In genomic region chr20:61704661-61705060, GRCh38 we compare ENCODE assay signal across 22 cellular contexts.
"Had no signal": no experiment of that assay in that cellular context is flagged by ENCODE, and none has a peak within 500 bp of the region (broad histone marks: within the 10 kb centered on the region; RNA-seq: fewer than 3 reads in every experiment).

No MANE protein-coding gene starts in this region.

- H3K27me3 ChIP-seq: pancreas, uterus had no signal

- H3K4me3 ChIP-seq: left lung, lower lobe of right lung, pancreas, prostate gland, smooth muscle cell, suprapubic skin, thoracic aorta, tibial artery, uterus had no signal

- H3K36me3 ChIP-seq: left lung, lower lobe of right lung, pancreas, prostate gland, suprapubic skin, thoracic aorta, tibial artery, uterus had no signal

- H3K9me3 ChIP-seq: lower lobe of right lung, pancreas, prostate gland, suprapubic skin, thoracic aorta, tibial artery, uterus had no signal

- DNase-seq: hippocampal formation; left colon; left lung; lower lobe of right lung; mammary epithelial cell; mesenchymal stem cell; naive thymus-derived CD4-positive, alpha-beta T cell; nucleus accumbens; retina; stimulated activated CD4-positive, alpha-beta T cell treated with anti-CD3 and anti-CD28 coated beads, Interleukin-12 subunit alpha, Interleukin-12 subunit beta, amount 100 ng/mL, for 4 hours; stimulated activated CD4-positive, alpha-beta T cell treated with anti-CD3 and anti-CD28 coated beads, Interleukin-15, amount 100 ng/mL, for 24 hours; stimulated activated CD4-positive, alpha-beta T cell treated with anti-CD3 and anti-CD28 coated beads, Interleukin-2, amount 100 ng/mL, for 24 hours; stimulated activated CD4-positive, alpha-beta T cell treated with anti-CD3 and anti-CD28 coated beads, Interleukin-4, amount 100 ng/mL, for 1 hour; stimulated activated naive CD4-positive, alpha-beta T cell; tibial artery; uterus had no signal

- H3K4me1 ChIP-seq: left lung, lower lobe of right lung, pancreas, prostate gland, suprapubic skin, tibial artery, uterus had no signal

- FAIRE-seq: keratinocyte, pancreas had no signal

- H3K4me2 ChIP-seq: smooth muscle cell had no signal

- H3K27ac ChIP-seq: left lung, lower lobe of right lung, pancreas, prostate gland, suprapubic skin, thoracic aorta, tibial artery, uterus had no signal
